In genomic region chr6:149834513-149835481, GRCh38 we compare ENCODE assay signal across 7 cellular contexts.
DNase-seq lines count a peak whose midpoint lies in the region; ATAC-seq, FAIRE-seq and TF ChIP-seq lines count a peak whose summit lies in the region.

No MANE protein-coding gene starts in this region.

- in situ Hi-C loops in brain microvascular endothelial cell (cut with HindIII; ENCODE audit: low pct_ligation_motif_present, low sequenced_read_pairs), result no loop called here

- DNase-seq in GM12865 (ENCODE audit: low read depth), result peak; percentile 64
- DNase-seq in NCI-H1105 (lab: John Stamatoyannopoulos, UW), result peak; percentile 6
- no peak for DNase-seq in brain microvascular endothelial cell
- peak; percentile 68 to 80 for DNase-seq in stimulated activated CD4-positive, alpha-beta T cell treated with anti-CD3 and anti-CD28 coated beads, Interleukin-2, amount 100 ng/mL, for 24 hours

- no peaks in the 10 kb centered on the region for H3K27me3 ChIP-seq in brain microvascular endothelial cell (replicated peaks)

- peaks cover 2% of the 10 kb centered on the region for H3K36me3 ChIP-seq in brain microvascular endothelial cell (replicated peaks)

- H3K4me3 ChIP-seq in GM12865 (ENCODE audit: low read depth, low read length) (no peak overlapping the region), brain microvascular endothelial cell (ENCODE audit: low read depth, low read length) (no peak overlapping the region)

- no peak overlapping the region for H3K27ac ChIP-seq in VCaP
- no peak overlapping the region for H3K27ac ChIP-seq in brain microvascular endothelial cell

- no peak for ATAC-seq in GM18505 (IDR thresholded peaks at IDR 0.05; ENCODE audit: unreplicated experiment)

- peak; percentile 82 for TF ChIP-seq CTCF in GM12865 (IDR thresholded peaks at IDR 0.05; ENCODE audit: insufficient read depth, low read depth, low read length, missing control alignments)
- peak; percentile 94 for TF ChIP-seq CTCF in VCaP (conservative IDR thresholded peaks at IDR 0.05)
- peak; percentile 86 for TF ChIP-seq CTCF in brain microvascular endothelial cell (IDR thresholded peaks at IDR 0.05; ENCODE audit: low read depth, low read length, missing control alignments)

- FAIRE-seq in islet of Langerhans (lab: Jason Lieb, UNC), result peak; percentile 90

- TF ChIP-seq POLR2A in GM18505 (IDR thresholded peaks at IDR 0.05; ENCODE audit: borderline replicate concordance, extremely low read depth, insufficient read depth, insufficient read length), result no peak
